18 cellular contexts compared by ENCODE assay signal in the genomic region with DNA sequence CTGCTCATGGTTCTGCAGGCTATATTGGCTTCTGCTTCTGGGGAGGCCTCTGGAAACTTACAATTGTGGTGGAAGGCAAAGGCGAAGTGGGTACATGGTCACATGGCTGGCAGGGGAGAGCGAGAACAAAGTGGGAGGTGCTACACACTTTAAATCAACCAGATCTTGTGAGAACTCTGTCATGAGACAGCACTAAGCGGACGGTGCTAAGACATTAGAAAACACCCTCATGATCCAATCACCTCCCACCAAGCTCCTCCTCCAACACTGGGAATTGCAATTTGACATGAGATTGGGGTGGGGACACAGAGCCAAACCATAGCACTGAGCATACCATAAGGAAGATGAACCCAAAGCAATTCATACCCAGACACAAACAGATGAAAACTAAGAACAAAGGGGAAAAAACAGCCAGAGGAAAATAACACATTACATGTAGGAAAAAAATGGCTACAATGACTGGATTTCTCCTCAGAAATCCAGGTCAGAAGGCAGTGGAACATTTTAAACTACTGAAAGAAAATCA. TPM values are rescaled to one million over a fixed set of nuclear protein-coding genes. Genes with fewer than 3 reads are reported as not detected.
A peak's percentile ranks its signal among the peaks of the same experiment; 100 is the strongest.
DNase-seq lines count a peak whose midpoint lies in the region; ATAC-seq, FAIRE-seq and TF ChIP-seq lines count a peak whose summit lies in the region.
"Had no signal": no experiment of that assay in that cellular context is flagged by ENCODE, and none has a peak within 500 bp of the region (broad histone marks: within the 10 kb centered on the region; RNA-seq: fewer than 3 reads in every experiment).

No MANE protein-coding gene starts in this region.

- no CpG with 5 or more reads among the region's 4 CpGs for WGBS in trophoblast cell (ENCODE audit: extremely low coverage, insufficient coverage, insufficient read length)

- H3K14ac ChIP-seq in trophoblast cell (ENCODE audit: low read length): no peak overlapping the region

- H2BK120ac ChIP-seq in trophoblast cell (ENCODE audit: insufficient read depth, low read length, poor library complexity): no peak overlapping the region

- no peak overlapping the region for H2BK12ac ChIP-seq in trophoblast cell (ENCODE audit: low read length)

- no peak overlapping the region for H2BK5ac ChIP-seq in trophoblast cell (ENCODE audit: low read depth, low read length, poor library complexity)

- peaks cover 3% of the 10 kb centered on the region for H3K4me1 Mint-ChIP-seq in activated CD4-positive, alpha-beta T cell treated with anti-CD3 and anti-CD28 coated beads, Interleukin-2, amount 10 ng/mL, durations not matched to agents 24 days and 14 days
- peaks cover 10% of the 10 kb centered on the region for H3K4me1 Mint-ChIP-seq in glutamatergic neuron (ENCODE audit: low read depth, unreplicated experiment)

- no peak overlapping the region for H3K9ac ChIP-seq in trophoblast cell (ENCODE audit: low read length)
- H3K9ac ChIP-seq: BLaER1 had no signal

- peaks cover 12 to 17% of the 10 kb centered on the region in 2 experiments for H3K4me1 ChIP-seq in trophoblast cell (ENCODE audit: control insufficient read depth in 1 of 2, insufficient read depth in 2 of 2, low read length in 2 of 2)

- peak; percentile 18 for FAIRE-seq in bronchial epithelial cell (lab: Jason Lieb, UNC)
- FAIRE-seq: A549, H54 had no signal

- H3K4me2 ChIP-seq in trophoblast cell (ENCODE audit: low read length): no peak overlapping the region
- H3K4me2 ChIP-seq: A549, BLaER1 had no signal

- H3K36me3 ChIP-seq in bronchial epithelial cell (ENCODE audit: control insufficient read depth, insufficient read depth, low read length): no peaks in the 10 kb centered on the region
- no peaks in the 10 kb centered on the region for H3K36me3 ChIP-seq in trophoblast cell (ENCODE audit: control insufficient read depth in 1 of 2, insufficient read depth in 2 of 2, low read length in 2 of 2)
- H3K36me3 ChIP-seq: BLaER1 had no signal

- H3K4me3 Mint-ChIP-seq in activated CD4-positive, alpha-beta T cell treated with anti-CD3 and anti-CD28 coated beads, Interleukin-2, amount 10 ng/mL, durations not matched to agents 24 days and 14 days: no peak overlapping the region
- H3K4me3 Mint-ChIP-seq in glutamatergic neuron (ENCODE audit: unreplicated experiment): no peak overlapping the region
- H3K4me3 Mint-ChIP-seq: CD14-positive monocyte had no signal

- TF ChIP-seq CTCF in bronchial epithelial cell (IDR thresholded peaks at IDR 0.05; ENCODE audit: insufficient read depth, low read length, severe bottlenecking): no peak
- TF ChIP-seq CTCF in glutamatergic neuron (IDR thresholded peaks at IDR 0.05; ENCODE audit: partially characterized antibody, unreplicated experiment): no peak

- H3K36me3 Mint-ChIP-seq in activated CD4-positive, alpha-beta T cell treated with anti-CD3 and anti-CD28 coated beads, Interleukin-2, amount 10 ng/mL, durations not matched to agents 24 days and 14 days (ENCODE audit: low read depth): no peaks in the 10 kb centered on the region
- peaks cover 16% of the 10 kb centered on the region for H3K36me3 Mint-ChIP-seq in glutamatergic neuron (ENCODE audit: unreplicated experiment)
- H3K36me3 Mint-ChIP-seq: CD14-positive monocyte; CD4-positive, alpha-beta memory T cell had no signal

- H2AFZ ChIP-seq in trophoblast cell (ENCODE audit: insufficient read depth, low read length, poor library complexity): no peak overlapping the region

- H3K4me3 ChIP-seq in bronchial epithelial cell (ENCODE audit: low read depth, low read length) (no peak overlapping the region), trophoblast cell (ENCODE audit: low read depth, low read length) (no peak overlapping the region)
- H3K4me3 ChIP-seq: A549, BLaER1 had no signal

- no peak overlapping the region for H3K18ac ChIP-seq in trophoblast cell (ENCODE audit: low read length)

- H3K27me3 Mint-ChIP-seq in activated CD4-positive, alpha-beta T cell treated with anti-CD3 and anti-CD28 coated beads, Interleukin-2, amount 10 ng/mL, durations not matched to agents 24 days and 14 days: peaks cover 24% of the 10 kb centered on the region
- no peaks in the 10 kb centered on the region for H3K27me3 Mint-ChIP-seq in glutamatergic neuron (ENCODE audit: unreplicated experiment)

- no peak overlapping the region for H3K23ac ChIP-seq in trophoblast cell (ENCODE audit: low read length)

- no peak overlapping the region for H3K4ac ChIP-seq in trophoblast cell (ENCODE audit: low read depth, low read length)

- no peak overlapping the region for H4K12ac ChIP-seq in trophoblast cell (ENCODE audit: low read depth, low read length)

- no peak overlapping the region for H4K91ac ChIP-seq in trophoblast cell (ENCODE audit: low read depth, low read length)

- peaks cover 13% of the 10 kb centered on the region for H3K9me3 Mint-ChIP-seq in activated CD4-positive, alpha-beta T cell treated with anti-CD3 and anti-CD28 coated beads, Interleukin-2, amount 10 ng/mL, durations not matched to agents 24 days and 14 days
- peaks cover 7% of the 10 kb centered on the region for H3K9me3 Mint-ChIP-seq in glutamatergic neuron (ENCODE audit: unreplicated experiment)

- peaks cover 4% of the 10 kb centered on the region for H3K79me1 ChIP-seq in trophoblast cell (ENCODE audit: low read length)

- no peak overlapping the region for H2AK5ac ChIP-seq in trophoblast cell (ENCODE audit: low read length)

- H3K27ac ChIP-seq in trophoblast cell (ENCODE audit: low read depth, low read length): no peak overlapping the region
- H3K27ac ChIP-seq: 22Rv1, A549, BLaER1 had no signal

- H3K79me2 ChIP-seq in trophoblast cell (ENCODE audit: control insufficient read depth, insufficient read depth, low read length, poor library complexity): no peaks in the 10 kb centered on the region

- no peak overlapping the region for H3K27ac Mint-ChIP-seq in activated CD4-positive, alpha-beta T cell treated with anti-CD3 and anti-CD28 coated beads, Interleukin-2, amount 10 ng/mL, durations not matched to agents 24 days and 14 days
- peak overlapping the region; percentile 2 for H3K27ac Mint-ChIP-seq in glutamatergic neuron (ENCODE audit: unreplicated experiment)
- H3K27ac Mint-ChIP-seq: CD14-positive monocyte; CD4-positive, alpha-beta memory T cell had no signal

- peak; percentile 22 for DNase-seq in activated CD4-positive, alpha-beta T cell treated with anti-CD3 and anti-CD28 coated beads, Interleukin-2, amount 10 ng/mL, durations not matched to agents 24 days and 14 days
- DNase-seq in activated CD4-positive, alpha-beta T cell treated with anti-CD3 and anti-CD28 coated beads, Interleukin-2, amount 50 U/mL, for 1 hour: no peak
- no peak for DNase-seq in bronchial epithelial cell (ENCODE audit: low read depth)
- no peak for DNase-seq in glutamatergic neuron
- peak; percentile 18 to 67 for DNase-seq in trophoblast cell
- DNase-seq: Calu3; CD4-positive, alpha-beta memory T cell; DMS79 treated with DMSO at 0.1 percent for 48 hours; GF-D8; HCEC 1CT had no signal

- intact Hi-C loops in activated CD4-positive, alpha-beta T cell treated with anti-CD3 and anti-CD28 coated beads, Interleukin-2, amount 10 ng/mL, durations not matched to agents 24 days and 14 days (cut with micrococcal nuclease): no loop called here

- ATAC-seq in HG03457 (IDR thresholded peaks at IDR 0.05; ENCODE audit: unreplicated experiment) (no peak), HG02840 (IDR thresholded peaks at IDR 0.05; ENCODE audit: low FRiP score, unreplicated experiment) (no peak), GM19455 (IDR thresholded peaks at IDR 0.05; ENCODE audit: unreplicated experiment) (no peak)
- ATAC-seq: A549 had no signal

- H3K27me3 ChIP-seq in bronchial epithelial cell (ENCODE audit: control insufficient read depth, insufficient read depth, low read length): no peaks in the 10 kb centered on the region
- H3K27me3 ChIP-seq in trophoblast cell (ENCODE audit: insufficient read depth, low read length): no peaks in the 10 kb centered on the region
- H3K27me3 ChIP-seq: BLaER1 had no signal

- no peak overlapping the region for H4K8ac ChIP-seq in trophoblast cell (ENCODE audit: low read depth, low read length)

- H3K9me3 ChIP-seq in trophoblast cell (ENCODE audit: insufficient read depth, low read depth, low read length): no peaks in the 10 kb centered on the region
- H3K9me3 ChIP-seq: A549 had no signal

RNA-seq across cellular contexts. Expression of a gene that starts 31.1 kb away (rescaled TPM):
- 34.7 and 37.6 TPM in 2 replicates for total RNA-seq in activated CD4-positive, alpha-beta T cell treated with anti-CD3 and anti-CD28 coated beads, Interleukin-2, amount 10 ng/mL, durations not matched to agents 24 days and 14 days
- 5.3 and 9.5 TPM in 2 replicates for total RNA-seq in bronchial epithelial cell
- 38.7 TPM for total RNA-seq in glutamatergic neuron (ENCODE audit: unreplicated experiment)
- 23.4 and 24.5 TPM in 2 replicates for polyA plus RNA-seq in trophoblast cell (2013)

RNA-seq across cellular contexts. Expression of a gene that starts 52.7 kb away (rescaled TPM):
- total RNA-seq in activated CD4-positive, alpha-beta T cell treated with anti-CD3 and anti-CD28 coated beads, Interleukin-2, amount 10 ng/mL, durations not matched to agents 24 days and 14 days: 47.0 and 50.8 TPM in 2 replicates
- 77.4 and 81.7 TPM in 2 replicates for total RNA-seq in bronchial epithelial cell
- 65.3 TPM for total RNA-seq in glutamatergic neuron (ENCODE audit: unreplicated experiment)
- 155 and 163 TPM in 2 replicates for polyA plus RNA-seq in trophoblast cell (2013)

Comparison
In these comparisons a context has a peak if more than half of its experiments do, and no peak if none do; other contexts are left out.
1. DNase-seq: peak in activated CD4-positive, alpha-beta T cell treated with anti-CD3 and anti-CD28 coated beads, Interleukin-2, amount 10 ng/mL, durations not matched to agents 24 days and 14 days (single experiment) and trophoblast cell (2 of 2); none in activated CD4-positive, alpha-beta T cell treated with anti-CD3 and anti-CD28 coated beads, Interleukin-2, amount 50 U/mL, for 1 hour (single experiment), bronchial epithelial cell (single experiment) and glutamatergic neuron (single experiment).